ENCODE assay signal across 9 cellular contexts in the genomic region with DNA sequence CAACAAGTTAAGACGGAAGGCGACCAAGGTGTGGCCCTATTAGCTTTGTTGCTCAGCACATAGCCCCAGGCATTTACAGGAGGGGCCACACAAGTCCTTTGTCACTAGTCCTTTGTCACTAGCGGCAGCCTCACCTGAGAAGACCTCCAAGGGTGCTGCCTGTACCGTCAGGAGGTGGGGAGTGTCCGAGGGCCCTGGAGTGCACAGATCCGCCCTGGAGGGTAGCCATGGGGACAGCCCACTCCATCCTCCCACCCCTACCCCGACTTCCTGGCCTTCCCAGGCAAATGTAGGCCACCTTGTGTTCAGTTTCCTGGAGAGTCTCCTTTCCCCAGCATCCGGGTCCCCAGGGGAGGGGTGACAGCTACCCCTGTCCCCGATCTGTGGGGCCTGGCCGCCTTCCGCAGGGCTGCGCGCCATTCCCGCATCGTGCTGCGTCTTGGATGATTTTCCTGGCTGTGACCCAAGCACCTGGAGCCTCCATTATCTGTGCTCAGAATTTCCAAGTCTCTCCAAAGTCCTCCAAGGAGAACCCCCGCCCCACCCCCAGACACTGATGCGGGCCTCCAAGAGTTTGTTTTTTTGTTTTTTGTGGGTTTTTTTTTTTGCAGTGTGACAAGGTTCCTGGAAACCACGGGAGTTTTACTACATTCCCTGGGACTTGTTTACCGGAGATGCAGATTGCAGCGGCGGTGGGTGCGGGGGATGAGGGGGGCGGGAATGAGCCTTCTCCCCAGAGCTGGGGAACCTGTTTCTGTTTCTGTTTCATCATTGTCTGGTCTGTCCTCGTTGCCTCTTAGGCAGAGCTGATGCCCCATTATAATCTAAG. TPM values are rescaled to one million over a fixed set of nuclear protein-coding genes. Genes with fewer than 3 reads are reported as not detected.
DNase-seq lines count a peak whose midpoint lies in the region; ATAC-seq and TF ChIP-seq lines count a peak whose summit lies in the region.
"Had no signal": no experiment of that assay in that cellular context is flagged by ENCODE, and none has a peak within 500 bp of the region (broad histone marks: within the 10 kb centered on the region; RNA-seq: fewer than 3 reads in every experiment).

No MANE protein-coding gene starts in this region.

- H3K4me1 ChIP-seq in HCT116 (ENCODE audit: control insufficient read depth in 1 of 2, insufficient read depth in 2 of 2, low read length in 2 of 2) (peaks cover 59 to 74% of the 10 kb centered on the region in 2 experiments), NT2/D1 (ENCODE audit: insufficient read depth, insufficient read length) (peaks cover 8% of the 10 kb centered on the region), heart right ventricle (peaks cover 0 to 21% (median 11%) of the 10 kb centered on the region in 9 donors), gastrocnemius medialis (peaks cover 0 to 4% of the 10 kb centered on the region in 2 donors)

- in situ Hi-C loops in gastrocnemius medialis (cut with MboI; ENCODE audit: low sequenced_read_pairs in 4 of 4) = no loop called here
- in situ Hi-C loops in GM13976 (cut with MboI; ENCODE audit: low sequenced_read_pairs, unreplicated experiment) = no loop called here

- POLR2A ChIA-PET in HCT116 (lab: Charles Lee) = interaction anchor here (0.7 to 2.1 kb wide), 6 partner anchors 9 to 93 kb away, joined by 3 to 8 read pairs (median 4); a partner anchor contains a TSS

- no peaks in the 10 kb centered on the region for H4K20me1 ChIP-seq in HCT116 (ENCODE audit: insufficient read depth)

- H2AFZ ChIP-seq in HCT116 (ENCODE audit: low read depth, low read length, poor library complexity, severe bottlenecking) = peak overlapping the region; percentile 60

- H3K4me2 ChIP-seq in HCT116 (ENCODE audit: low read length) = peak overlapping the region; percentile 79

- peak overlapping the region; percentile 68 for H3K9ac ChIP-seq in HCT116 (ENCODE audit: low read length)
- peak overlapping the region; percentile 68 for H3K9ac ChIP-seq in NT2/D1 (ENCODE audit: insufficient read length, low read depth)

- H3K27me3 ChIP-seq in HCT116 (ENCODE audit: insufficient read depth, low read length) (no peaks in the 10 kb centered on the region), NT2/D1 (ENCODE audit: insufficient read depth, insufficient read length) (no peaks in the 10 kb centered on the region), heart right ventricle (no peaks in the 10 kb centered on the region), gastrocnemius medialis (no peaks in the 10 kb centered on the region)

- H3K4me3 ChIP-seq in HCT116 (replicated peaks in 1 of 2; ENCODE audit: low read depth in 1 of 2, low read length in 2 of 2) (peak overlapping the region; percentile 23 to 48), NT2/D1 (ENCODE audit: insufficient read length, low read depth) (peak overlapping the region; percentile 22), heart right ventricle (peak overlapping the region in 8 of 10 donors; percentile 15 to 49 (median 26)), gastrocnemius medialis (peak overlapping the region; percentile 6 to 33 (median 24))

- H3K9me2 ChIP-seq in HCT116 (ENCODE audit: insufficient read depth) = no peaks in the 10 kb centered on the region

- RAD21 ChIA-PET in HCT116 (lab: Charles Lee; ENCODE audit: low non-redundant PET in 1 of 2, low total read pairs in 2 of 2, uncharacterized antibody in 2 of 2, unreplicated experiment in 2 of 2) = interaction anchor here in 1 of 2 experiments (1.6 kb wide), 1 partner anchor 10 kb away, joined by 10 read pairs; no protein-coding TSS in a partner anchor

- H3K79me2 ChIP-seq in HCT116 (ENCODE audit: insufficient read depth, low read length) = no peaks in the 10 kb centered on the region

- peak; percentile 86 for DNase-seq in HCT116 (ENCODE audit: low read depth, low spot score)
- DNase-seq in NT2/D1 (ENCODE audit: low read depth, low spot score) = peak; percentile 35
- peak; percentile 48 to 80 for DNase-seq in heart right ventricle
- DNase-seq in gastrocnemius medialis = no peak
- no peak for DNase-seq in GM13976 (ENCODE audit: low spot score)
- DNase-seq in NCI-H1436 (lab: John Stamatoyannopoulos, UW) = no peak
- DNase-seq in occipital lobe (lab: John Stamatoyannopoulos, UW) = no peak
- no peak for DNase-seq in stimulated activated CD4-positive, alpha-beta T cell treated with anti-CD3 and anti-CD28 coated beads, Interleukin-4, amount 100 ng/mL, for 24 hours

- no peaks in the 10 kb centered on the region for H3K36me3 ChIP-seq in HCT116 (ENCODE audit: control insufficient read depth in 1 of 2, insufficient read depth in 2 of 2, low read length in 2 of 2)
- no peaks in the 10 kb centered on the region for H3K36me3 ChIP-seq in NT2/D1 (ENCODE audit: insufficient read depth, insufficient read length, low read length)
- H3K36me3 ChIP-seq in heart right ventricle = no peaks in the 10 kb centered on the region
- H3K36me3 ChIP-seq in gastrocnemius medialis = no peaks in the 10 kb centered on the region

- WGBS in heart right ventricle, 2 donors = 29 to 44% methylated on average over 25 of the region's 25 CpGs

- TSS peak; percentile 93 for BruUV-seq in HCT116 (replicated peaks; lab: Mats Ljungman, UMichigan)

- intact Hi-C loops in HCT116 (cut with micrococcal nuclease) = loop anchor here (2.0 kb wide), 1 partner anchor 20 kb away; no protein-coding TSS in a partner anchor
- intact Hi-C loops in heart right ventricle (cut with DNase I) = no loop called here
- intact Hi-C loops in gastrocnemius medialis (cut with DNase I; ENCODE audit: low total_unique reads) = no loop called here

- H3K9me3 ChIP-seq in HCT116 (ENCODE audit: control insufficient read depth in 1 of 2, insufficient read depth in 1 of 2, low read depth in 1 of 2, low read length in 2 of 2) = no peaks in the 10 kb centered on the region
- H3K9me3 ChIP-seq in NT2/D1 (ENCODE audit: insufficient read depth, low read length) = no peaks in the 10 kb centered on the region
- no peaks in the 10 kb centered on the region for H3K9me3 ChIP-seq in heart right ventricle
- no peaks in the 10 kb centered on the region for H3K9me3 ChIP-seq in gastrocnemius medialis

- peak overlapping the region; percentile 74 for H3K27ac ChIP-seq in HCT116 (ENCODE audit: low read depth, low read length)
- peak overlapping the region; percentile 7 to 82 (median 74) for H3K27ac ChIP-seq in heart right ventricle
- peak overlapping the region; percentile 36 to 78 (median 72) for H3K27ac ChIP-seq in gastrocnemius medialis

- TF ChIP-seq CTCF in HCT116 (IDR thresholded peaks at IDR 0.05 in 2 of 3, conservative IDR thresholded peaks at IDR 0.05 in 1 of 3; ENCODE audit: borderline replicate concordance in 1 of 3, insufficient read depth in 1 of 3, low read depth in 2 of 3, low read length in 2 of 3) (no peak), heart right ventricle (IDR thresholded peaks at IDR 0.05) (no peak), gastrocnemius medialis (IDR thresholded peaks at IDR 0.05 in 4 of 5, conservative IDR thresholded peaks at IDR 0.05 in 1 of 5) (no peak), GM13976 (IDR thresholded peaks at IDR 0.05; ENCODE audit: borderline replicate concordance, control extremely low read depth, extremely low read depth, insufficient read depth, missing control alignments) (no peak)

- peak; percentile 82 for ATAC-seq in HCT116
- ATAC-seq in heart right ventricle = peak; percentile 53 to 87 (median 80)
- peak; percentile 50 to 57 for ATAC-seq in gastrocnemius medialis

- TF ChIP-seq POLR2A in HCT116 (IDR thresholded peaks at IDR 0.05; ENCODE audit: borderline replicate concordance, extremely low read depth, insufficient read depth, insufficient read length) (no peak), gastrocnemius medialis (IDR thresholded peaks at IDR 0.05) (no peak)

- no peak for TF ChIP-seq RAD21 in HCT116 (IDR thresholded peaks at IDR 0.05; ENCODE audit: low read depth)

- CTCF ChIA-PET in HCT116 (lab: Charles Lee) = interaction anchor here (0.6 to 1.3 kb wide), 4 partner anchors 20 to 1020 kb away, joined by 3 to 5 read pairs (median 4); no protein-coding TSS in a partner anchor

TF ChIP-seq in HCT116, 20 proteins besides CTCF, POLR2A, EP300 and RAD21:
- TF ChIP-seq TCF7L2 (IDR thresholded peaks at IDR 0.05; ENCODE audit: borderline replicate concordance, extremely low read depth, insufficient read depth, insufficient read length) (peak; percentile 45), SIN3A (IDR thresholded peaks at IDR 0.05; ENCODE audit: low read depth) (no peak), YY1 (IDR thresholded peaks at IDR 0.05; ENCODE audit: extremely low read depth, insufficient replicate concordance, low read depth, low read length) (no peak), POLR2AphosphoS5 (IDR thresholded peaks at IDR 0.05; ENCODE audit: low read depth, low read length) (peak; percentile 45; the same call in 1 of the 2 replicates)

RNA-seq across cellular contexts. Expression of a gene that starts 28.6 kb away (rescaled TPM):
- not detected for total RNA-seq in HCT116 (2021; ENCODE audit: unreplicated experiment)
- not detected in 2 replicates for polyA plus RNA-seq in HCT116 (2012)
- not detected for total RNA-seq in heart right ventricle
- polyA plus RNA-seq in heart right ventricle = not detected
- total RNA-seq in gastrocnemius medialis = not detected
- not detected for total RNA-seq in occipital lobe
- total RNA-seq: RPMI7951 had no signal

Comparison
In these comparisons a context has a peak if more than half of its experiments do, and no peak if none do; other contexts are left out.
1. DNase-seq: peak in HCT116 (single experiment), NT2/D1 (single experiment) and heart right ventricle (2 of 2); none in gastrocnemius medialis (0 of 2), GM13976 (single experiment), NCI-H1436 (single experiment), occipital lobe (single experiment) and stimulated activated CD4-positive, alpha-beta T cell treated with anti-CD3 and anti-CD28 coated beads, Interleukin-4, amount 100 ng/mL, for 24 hours (single experiment).
2. Peak in every context shown above with its lines, with median percentiles within 50 percentile points of each other: ATAC-seq, H3K27ac ChIP-seq and H3K4me3 ChIP-seq.